13 cellular contexts compared by ENCODE assay signal in genomic region chr3:113249111-113249510, GRCh38. TPM values are rescaled to one million over a fixed set of nuclear protein-coding genes. Genes with fewer than 3 reads are reported as not detected.
DNase-seq lines count a peak whose midpoint lies in the region; ATAC-seq and TF ChIP-seq lines count a peak whose summit lies in the region.
"Had no signal": no experiment of that assay in that cellular context is flagged by ENCODE, and none has a peak within 500 bp of the region (broad histone marks: within the 10 kb centered on the region; RNA-seq: fewer than 3 reads in every experiment).

No MANE protein-coding gene starts in this region.

- H3K27me3 Mint-ChIP-seq in naive thymus-derived CD8-positive, alpha-beta T cell, result peaks cover 0 to 20% (median 2%) of the 10 kb centered on the region in 5 donors
- H3K27me3 Mint-ChIP-seq in effector memory CD8-positive, alpha-beta T cell, result peaks cover 48 to 63% of the 10 kb centered on the region in 2 donors

- no peaks in the 10 kb centered on the region for H4K20me1 ChIP-seq in osteoblast (ENCODE audit: insufficient read depth, low read length)

- H3K4me3 ChIP-seq in AG09309 (ENCODE audit: control insufficient read depth, low read depth, low read length), result no peak overlapping the region
- no peak overlapping the region for H3K4me3 ChIP-seq in osteoblast (ENCODE audit: insufficient read depth, low read length)
- H3K4me3 ChIP-seq: Peyer's patch had no signal

- no peaks in the 10 kb centered on the region for H3K27me3 ChIP-seq in osteoblast (ENCODE audit: insufficient read depth, low read length)
- H3K27me3 ChIP-seq: Peyer's patch had no signal

- peaks cover 39% of the 10 kb centered on the region for H3K4me1 ChIP-seq in osteoblast (ENCODE audit: insufficient read depth, low read length)

- H3K9me3 Mint-ChIP-seq in naive thymus-derived CD8-positive, alpha-beta T cell, result no peaks in the 10 kb centered on the region
- H3K9me3 Mint-ChIP-seq in effector memory CD8-positive, alpha-beta T cell, result no peaks in the 10 kb centered on the region
- H3K9me3 Mint-ChIP-seq: activated CD4-positive, alpha-beta T cell treated with anti-CD3 and anti-CD28 coated beads, Interleukin-2, amount 10 ng/mL, durations not matched to agents 24 days and 14 days; CD8-positive, alpha-beta memory T cell had no signal

- POLR2A ChIA-PET in naive thymus-derived CD8-positive, alpha-beta T cell (lab: Charles Lee), result no interaction called here

- peak; percentile 89 for ATAC-seq in esophagus mucosa
- no peak for ATAC-seq in naive thymus-derived CD8-positive, alpha-beta T cell
- no peak for ATAC-seq in HG03432 (IDR thresholded peaks at IDR 0.05; ENCODE audit: unreplicated experiment)
- ATAC-seq in effector memory CD8-positive, alpha-beta T cell (replicated peaks), result no peak

- TF ChIP-seq CTCF in AG09309 (IDR thresholded peaks at IDR 0.05; ENCODE audit: control insufficient read depth, insufficient read depth, low read depth, low read length, missing control alignments), result no peak
- TF ChIP-seq CTCF in osteoblast (IDR thresholded peaks at IDR 0.05; ENCODE audit: extremely low read depth, low read depth, low read length), result no peak

- peaks cover 0 to 2% (median 0%) of the 10 kb centered on the region in 4 donors for H3K4me1 Mint-ChIP-seq in naive thymus-derived CD8-positive, alpha-beta T cell
- no peaks in the 10 kb centered on the region for H3K4me1 Mint-ChIP-seq in effector memory CD8-positive, alpha-beta T cell (ENCODE audit: low read depth in 2 of 2)
- H3K4me1 Mint-ChIP-seq: activated CD4-positive, alpha-beta T cell treated with anti-CD3 and anti-CD28 coated beads, Interleukin-2, amount 10 ng/mL, durations not matched to agents 24 days and 14 days; CD8-positive, alpha-beta memory T cell had no signal

- no peak overlapping the region for H3K27ac Mint-ChIP-seq in naive thymus-derived CD8-positive, alpha-beta T cell
- H3K27ac Mint-ChIP-seq in effector memory CD8-positive, alpha-beta T cell, result peak overlapping the region in 1 of 2 donors; percentile 24
- H3K27ac Mint-ChIP-seq: activated CD4-positive, alpha-beta T cell treated with anti-CD3 and anti-CD28 coated beads, Interleukin-2, amount 10 ng/mL, durations not matched to agents 24 days and 14 days; CD8-positive, alpha-beta memory T cell had no signal

- no peaks in the 10 kb centered on the region for H3K9me3 ChIP-seq in osteoblast (ENCODE audit: low read depth, low read length)
- H3K9me3 ChIP-seq: Peyer's patch had no signal

- H2AFZ ChIP-seq in osteoblast (ENCODE audit: low read length), result no peak overlapping the region

- peaks cover 7% of the 10 kb centered on the region for H3K36me3 ChIP-seq in osteoblast (ENCODE audit: insufficient read depth, low read length)

- peak overlapping the region; percentile 11 for H3K4me2 ChIP-seq in osteoblast (ENCODE audit: insufficient read depth, low read length)

- DNase-seq in AG09309 (ENCODE audit: low read depth) (peak; percentile 61), NCI-H446 treated with DMSO at 0.1 percent for 48 hours (lab: John Stamatoyannopoulos, UW) (peak; percentile 58), osteoblast (ENCODE audit: insufficient read length, low spot score, missing footprints) (peak; percentile 95), HUDEP-2 (lab: John Stamatoyannopoulos, UW; ENCODE audit: unreplicated experiment in 76 of 76) (no peak)
- DNase-seq in naive thymus-derived CD8-positive, alpha-beta T cell, result no peak
- no peak for DNase-seq in effector memory CD8-positive, alpha-beta T cell
- DNase-seq: activated CD4-positive, alpha-beta T cell treated with anti-CD3 and anti-CD28 coated beads, Interleukin-2, amount 10 ng/mL, durations not matched to agents 24 days and 14 days; CD8-positive, alpha-beta memory T cell; Peyer's patch; small intestine; stimulated activated naive CD4-positive, alpha-beta T cell had no signal

- no peak overlapping the region for H3K4me3 Mint-ChIP-seq in naive thymus-derived CD8-positive, alpha-beta T cell
- H3K4me3 Mint-ChIP-seq in effector memory CD8-positive, alpha-beta T cell, result no peak overlapping the region
- H3K4me3 Mint-ChIP-seq: activated CD4-positive, alpha-beta T cell treated with anti-CD3 and anti-CD28 coated beads, Interleukin-2, amount 10 ng/mL, durations not matched to agents 24 days and 14 days; CD8-positive, alpha-beta memory T cell had no signal

- no peaks in the 10 kb centered on the region for H3K79me2 ChIP-seq in osteoblast (ENCODE audit: insufficient read depth, low read length)

- H3K27ac ChIP-seq in osteoblast (ENCODE audit: low read depth, low read length), result peak overlapping the region; percentile 54

- H3K36me3 Mint-ChIP-seq in naive thymus-derived CD8-positive, alpha-beta T cell, result no peaks in the 10 kb centered on the region
- no peaks in the 10 kb centered on the region for H3K36me3 Mint-ChIP-seq in effector memory CD8-positive, alpha-beta T cell (ENCODE audit: insufficient read depth)
- H3K36me3 Mint-ChIP-seq: CD8-positive, alpha-beta memory T cell had no signal

RNA-seq across cellular contexts. Expression of gene BOC, which starts 37.8 kb away (rescaled TPM):
- 19.8 TPM for total RNA-seq in esophagus mucosa
- total RNA-seq in osteoblast, result 22.8 and 29.2 TPM in 2 replicates
- total RNA-seq in naive thymus-derived CD8-positive, alpha-beta T cell, result not detected
- not detected for polyA plus RNA-seq in naive thymus-derived CD8-positive, alpha-beta T cell
- total RNA-seq: CD8-positive, alpha-beta memory T cell had no signal
- polyA plus RNA-seq: CD8-positive, alpha-beta memory T cell had no signal

Comparison
In these comparisons a context has a peak if more than half of its experiments do, and no peak if none do; other contexts are left out.
1. DNase-seq: peak in AG09309 (single experiment), NCI-H446 treated with DMSO at 0.1 percent for 48 hours (single experiment) and osteoblast (single experiment); none in naive thymus-derived CD8-positive, alpha-beta T cell (0 of 10), effector memory CD8-positive, alpha-beta T cell (0 of 3) and HUDEP-2 (0 of 76).
2. RNA of gene BOC, which starts 37.8 kb away (total RNA-seq): 22.8 to 29.2 TPM in osteoblast and 19.8 TPM in esophagus mucosa (single experiment); not detected in naive thymus-derived CD8-positive, alpha-beta T cell; every median in the first group is over 10 times any median in the second.